Comparison of ENCODE assay signal across 11 cellular contexts in the genomic region with DNA sequence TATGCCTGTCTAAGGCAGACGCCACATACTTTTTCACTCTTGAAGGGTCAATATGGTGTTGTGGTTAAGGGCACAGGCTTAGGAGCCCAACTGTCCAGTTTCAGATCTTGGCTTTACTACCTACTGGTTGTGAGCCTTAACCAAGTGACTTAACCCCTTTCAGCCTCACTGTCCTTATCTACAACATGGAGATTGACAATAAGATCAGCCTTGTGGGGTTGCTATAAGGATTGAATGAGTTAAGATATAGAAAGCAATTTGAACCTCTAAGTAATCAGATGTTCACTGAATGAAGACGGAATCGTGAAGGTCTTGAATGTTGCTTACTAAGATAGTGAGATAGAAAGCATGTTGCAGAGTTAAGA.
DNase-seq lines count a peak whose midpoint lies in the region; ATAC-seq and TF ChIP-seq lines count a peak whose summit lies in the region.
"Had no signal": no experiment of that assay in that cellular context is flagged by ENCODE, and none has a peak within 500 bp of the region (broad histone marks: within the 10 kb centered on the region; RNA-seq: fewer than 3 reads in every experiment).

No MANE protein-coding gene starts in this region.

- no peaks in the 10 kb centered on the region for H4K20me1 ChIP-seq in PC-9 (ENCODE audit: insufficient read depth)

- peak overlapping the region; percentile 49 for H3K4me3 Mint-ChIP-seq in Caco-2 (ENCODE audit: unreplicated experiment)

- no peak overlapping the region for H2AFZ ChIP-seq in PC-9

- H3K4me3 ChIP-seq in Caco-2 (ENCODE audit: low read depth, low read length) (no peak overlapping the region), PC-9 (no peak overlapping the region), colonic mucosa (no peak overlapping the region), sigmoid colon (no peak overlapping the region)

- TF ChIP-seq CTCF in Caco-2 (IDR thresholded peaks at IDR 0.05; ENCODE audit: insufficient read depth in 1 of 2, low read depth in 1 of 2, low read length in 1 of 2, severe bottlenecking in 1 of 2, unreplicated experiment in 1 of 2) (no peak), PC-9 (conservative IDR thresholded peaks at IDR 0.05) (no peak), colonic mucosa (IDR thresholded peaks at IDR 0.05) (no peak), sigmoid colon (IDR thresholded peaks at IDR 0.05) (no peak)

- peaks cover 53% of the 10 kb centered on the region for H3F3A ChIP-seq in PC-9 (ENCODE audit: insufficient read depth, low read depth)

- H3K27me3 ChIP-seq in Caco-2 (replicated peaks; ENCODE audit: control insufficient read depth, insufficient read depth, low read length) (no peaks in the 10 kb centered on the region), PC-9 (ENCODE audit: insufficient read depth, low read depth) (no peaks in the 10 kb centered on the region), colonic mucosa (no peaks in the 10 kb centered on the region), sigmoid colon (no peaks in the 10 kb centered on the region)

- TF ChIP-seq POLR2A in sigmoid colon (IDR thresholded peaks at IDR 0.05) = no peak

- peaks cover 4% of the 10 kb centered on the region for H3K36me3 Mint-ChIP-seq in Caco-2 (ENCODE audit: insufficient read depth, unreplicated experiment)

- H3K79me2 ChIP-seq in PC-9 (ENCODE audit: low read depth) = 0 out of 2 replicates have a peak, but pooled peaks cover 7% of the 10 kb centered on the region

- BruUV-seq in Caco-2 (replicated peaks; lab: Mats Ljungman, UMichigan) (no TSS peak), PC-9 (replicated peaks; lab: Mats Ljungman, UMichigan) (no TSS peak)

- CTCF ChIA-PET in Caco-2 (lab: Charles Lee) = no interaction called here
- CTCF ChIA-PET in PC-9 (lab: Charles Lee) = no interaction called here

- POLR2A ChIA-PET in Caco-2 (lab: Charles Lee) (no interaction called here), PC-9 (lab: Charles Lee; ENCODE audit: unreplicated experiment) (interaction anchor here (0.5 kb wide), 1 partner anchor 328 kb away, joined by 3 read pairs; no protein-coding TSS in a partner anchor)

- H3K9me2 ChIP-seq in PC-9 (ENCODE audit: insufficient read depth) = no peaks in the 10 kb centered on the region

- H3K4me1 Mint-ChIP-seq in Caco-2 (ENCODE audit: low read depth, unreplicated experiment) = peaks cover 19% of the 10 kb centered on the region

- no peak for TF ChIP-seq EP300 in sigmoid colon (IDR thresholded peaks at IDR 0.05)

- no peaks in the 10 kb centered on the region for H3K27me3 Mint-ChIP-seq in Caco-2 (ENCODE audit: insufficient read depth, unreplicated experiment)

- no peaks in the 10 kb centered on the region for H3K9me3 Mint-ChIP-seq in Caco-2 (ENCODE audit: unreplicated experiment)

- no peak for ATAC-seq in HG03460 (IDR thresholded peaks at IDR 0.05; ENCODE audit: unreplicated experiment)

- 91 to 92% methylated on average over 3 of the region's 3 CpGs for WGBS in sigmoid colon, 2 donors

- peak overlapping the region in 1 of 2 donors; percentile 2 for H3K9ac ChIP-seq in colonic mucosa (ENCODE audit: low read depth in 2 of 2, low read length in 2 of 2)

- H3K36me3 ChIP-seq in Caco-2 (ENCODE audit: control insufficient read depth, insufficient read depth, low read length) = no peaks in the 10 kb centered on the region
- H3K36me3 ChIP-seq in PC-9 (ENCODE audit: low read depth) = no peaks in the 10 kb centered on the region
- no peaks in the 10 kb centered on the region for H3K36me3 ChIP-seq in colonic mucosa
- no peaks in the 10 kb centered on the region for H3K36me3 ChIP-seq in sigmoid colon
- H3K36me3 ChIP-seq: WERI-Rb-1 had no signal

- H3K27ac ChIP-seq in PC-9 (peak overlapping the region; percentile 90), colonic mucosa (no peak overlapping the region), sigmoid colon (peak overlapping the region in 3 of 4 donors; percentile 93 to 96 (median 96))
- H3K27ac ChIP-seq: WERI-Rb-1 had no signal

- H3K9me3 ChIP-seq in Caco-2 (no peaks in the 10 kb centered on the region), PC-9 (ENCODE audit: insufficient read depth, low read depth) (no peaks in the 10 kb centered on the region), colonic mucosa (no peaks in the 10 kb centered on the region), sigmoid colon (no peaks in the 10 kb centered on the region)

- intact Hi-C loops in Caco-2 (cut with micrococcal nuclease; ENCODE audit: unreplicated experiment) (loop anchor here (10.0 kb wide), 1 partner anchor 390 kb away; the partner anchor contains the start of gene FGGY), PC-9 (cut with micrococcal nuclease; ENCODE audit: unreplicated experiment) (loop anchor here (2.0 to 10.0 kb wide), 2 partner anchors 120 to 164 kb away; no protein-coding TSS in a partner anchor), colonic mucosa (cut with DNase I) (no loop called here), sigmoid colon (cut with DNase I) (loop anchor here (2.0 to 5.0 kb wide), 2 partner anchors 62 to 108 kb away; no protein-coding TSS in a partner anchor)

- 0 out of 2 replicates have a peak overlapping the region, but pooled peaks have one; percentile 86 for H3K4me2 ChIP-seq in PC-9

- H3K4me1 ChIP-seq in Caco-2 (peaks cover 17% of the 10 kb centered on the region), PC-9 (replicated peaks; ENCODE audit: insufficient read depth) (peaks cover 82% of the 10 kb centered on the region), colonic mucosa (no peaks in the 10 kb centered on the region), sigmoid colon (peaks cover 0 to 31% (median 12%) of the 10 kb centered on the region in 4 donors)

- H3K27ac Mint-ChIP-seq in Caco-2 (ENCODE audit: unreplicated experiment) = no peak overlapping the region

- DNase-seq in Caco-2 (no peak), PC-9 (no peak), colonic mucosa (peak; percentile 19), sigmoid colon (no peak), NCI-H2171 (lab: John Stamatoyannopoulos, UW) (no peak)
- no peak for DNase-seq in activated effector memory CD4-positive, alpha-beta T cell treated with Interleukin-2 at 50 U/mL for 16 hours
- DNase-seq: NCI-H1436 treated with DMSO at 0.1 percent for 48 hours, NCI-H774, SHP77 treated with DMSO at 0.1 percent for 48 hours, WERI-Rb-1 had no signal
